1 cellular context compared by ENCODE assay signal in the genomic region with DNA sequence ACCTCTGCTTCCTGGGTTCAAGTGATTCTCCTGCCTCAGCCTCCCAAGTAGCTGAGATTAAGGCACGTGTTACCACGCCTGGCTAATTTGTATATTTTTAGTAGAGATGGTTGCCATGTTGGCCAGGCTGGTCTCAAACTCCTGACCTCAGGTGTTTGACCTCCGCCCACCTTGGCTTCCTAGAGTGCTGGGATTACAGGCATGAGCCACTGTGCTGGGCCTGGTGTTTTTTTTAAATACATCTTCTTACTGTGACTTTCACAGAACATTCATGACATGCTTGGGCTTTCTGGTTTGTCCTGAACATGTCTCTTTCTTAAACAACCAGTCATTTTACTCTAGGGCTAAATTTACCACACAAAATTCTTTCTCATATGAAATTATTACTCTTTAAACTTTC.
TF ChIP-seq lines count a peak whose summit lies in the region.

No MANE protein-coding gene starts in this region.

TF ChIP-seq in HEK293, 187 proteins besides CTCF, POLR2A, EP300 and RAD21 (continued from another document and continues in another):
- TF ChIP-seq ZNF292 (tag by site-specific recombination; IDR thresholded peaks at IDR 0.05; ENCODE audit: borderline replicate concordance, low read depth) (no peak), ZBTB20 (tag by site-specific recombination; IDR thresholded peaks at IDR 0.05) (no peak), ZNF24 (tag by site-specific recombination; IDR thresholded peaks at IDR 0.05) (no peak), ZFP3 (tag by site-specific recombination; IDR thresholded peaks at IDR 0.05; ENCODE audit: low read depth) (no peak), ZNF610 (tag by site-specific recombination; IDR thresholded peaks at IDR 0.05; ENCODE audit: borderline replicate concordance) (0 out of 2 replicates have a peak, but pooled peaks have one; percentile 53), ZBTB11 (tag by site-specific recombination; conservative IDR thresholded peaks at IDR 0.05; ENCODE audit: low read depth) (no peak), BCL6B (tag by site-specific recombination; IDR thresholded peaks at IDR 0.05) (no peak), SP3 (tag by site-specific recombination; IDR thresholded peaks at IDR 0.05) (no peak), ZNF274 (IDR thresholded peaks at IDR 0.05; ENCODE audit: low read length) (no peak), ZNF274 (tag by site-specific recombination; IDR thresholded peaks at IDR 0.05; ENCODE audit: borderline replicate concordance) (no peak), ZNF645 (tag by site-specific recombination; IDR thresholded peaks at IDR 0.05) (no peak), GLIS2 (tag by site-specific recombination; IDR thresholded peaks at IDR 0.05) (no peak), ZNF473 (tag by site-specific recombination; IDR thresholded peaks at IDR 0.05) (no peak), ZNF223 (tag by site-specific recombination; IDR thresholded peaks at IDR 0.05) (no peak), ZNF23 (tag by site-specific recombination; IDR thresholded peaks at IDR 0.05; ENCODE audit: borderline replicate concordance) (no peak), EGR2 (tag by site-specific recombination; IDR thresholded peaks at IDR 0.05; ENCODE audit: low read depth) (no peak), ATF2 (tag by site-specific recombination; IDR thresholded peaks at IDR 0.05; ENCODE audit: low read depth) (no peak), ZNF341 (tag by site-specific recombination; IDR thresholded peaks at IDR 0.05; ENCODE audit: low read depth) (no peak), ZNF311 (tag by site-specific recombination; IDR thresholded peaks at IDR 0.05; ENCODE audit: borderline replicate concordance) (no peak), ZNF362 (tag by site-specific recombination; IDR thresholded peaks at IDR 0.05) (0 out of 2 replicates have a peak, but pooled peaks have one; percentile 59), ZNF530 (tag by site-specific recombination; IDR thresholded peaks at IDR 0.05; ENCODE audit: low read depth) (no peak), YY2 (tag by site-specific recombination; IDR thresholded peaks at IDR 0.05) (no peak), HOXD13 (CRISPR knock-in tag; IDR thresholded peaks at IDR 0.05; ENCODE audit: borderline replicate concordance) (no peak), OSR2 (tag by site-specific recombination; IDR thresholded peaks at IDR 0.05) (no peak), ZNF561 (tag by site-specific recombination; IDR thresholded peaks at IDR 0.05; ENCODE audit: borderline replicate concordance) (no peak), ZNF585B (tag by site-specific recombination; IDR thresholded peaks at IDR 0.05) (no peak), ZNF624 (tag by site-specific recombination; IDR thresholded peaks at IDR 0.05) (no peak), ZNF391 (tag by site-specific recombination; IDR thresholded peaks at IDR 0.05; ENCODE audit: borderline replicate concordance, low read depth) (no peak), ZNF416 (tag by site-specific recombination; IDR thresholded peaks at IDR 0.05) (no peak), ZNF214 (tag by site-specific recombination; IDR thresholded peaks at IDR 0.05; ENCODE audit: borderline replicate concordance) (no peak), REPIN1 (tag by site-specific recombination; IDR thresholded peaks at IDR 0.05; ENCODE audit: low read depth) (no peak), ZNF544 (tag by site-specific recombination; IDR thresholded peaks at IDR 0.05) (no peak), ZSCAN16 (tag by site-specific recombination; IDR thresholded peaks at IDR 0.05) (no peak), KLF9 (tag by site-specific recombination; IDR thresholded peaks at IDR 0.05; ENCODE audit: low read depth) (no peak), SCRT2 (tag by site-specific recombination; IDR thresholded peaks at IDR 0.05) (peak; percentile 76), ZNF169 (tag by site-specific recombination; IDR thresholded peaks at IDR 0.05) (no peak), ZNF19 (tag by site-specific recombination; IDR thresholded peaks at IDR 0.05; ENCODE audit: low read depth) (no peak), ZNF664 (tag by site-specific recombination; IDR thresholded peaks at IDR 0.05) (no peak), ZNF600 (tag by site-specific recombination; IDR thresholded peaks at IDR 0.05) (no peak), ZNF560 (tag by site-specific recombination; IDR thresholded peaks at IDR 0.05; ENCODE audit: borderline replicate concordance) (no peak), ZNF791 (tag by site-specific recombination; IDR thresholded peaks at IDR 0.05) (no peak), ZFP37 (tag by site-specific recombination; IDR thresholded peaks at IDR 0.05) (no peak), ZNF48 (tag by site-specific recombination; IDR thresholded peaks at IDR 0.05) (no peak), ZNF596 (tag by site-specific recombination; IDR thresholded peaks at IDR 0.05) (no peak), ZNF426 (tag by site-specific recombination; IDR thresholded peaks at IDR 0.05) (no peak), ZNF221 (tag by site-specific recombination; IDR thresholded peaks at IDR 0.05; ENCODE audit: borderline replicate concordance) (no peak), GLI2 (tag by site-specific recombination; IDR thresholded peaks at IDR 0.05; ENCODE audit: borderline replicate concordance, low read depth) (no peak)
- TF ChIP-seq, protein P1, sequence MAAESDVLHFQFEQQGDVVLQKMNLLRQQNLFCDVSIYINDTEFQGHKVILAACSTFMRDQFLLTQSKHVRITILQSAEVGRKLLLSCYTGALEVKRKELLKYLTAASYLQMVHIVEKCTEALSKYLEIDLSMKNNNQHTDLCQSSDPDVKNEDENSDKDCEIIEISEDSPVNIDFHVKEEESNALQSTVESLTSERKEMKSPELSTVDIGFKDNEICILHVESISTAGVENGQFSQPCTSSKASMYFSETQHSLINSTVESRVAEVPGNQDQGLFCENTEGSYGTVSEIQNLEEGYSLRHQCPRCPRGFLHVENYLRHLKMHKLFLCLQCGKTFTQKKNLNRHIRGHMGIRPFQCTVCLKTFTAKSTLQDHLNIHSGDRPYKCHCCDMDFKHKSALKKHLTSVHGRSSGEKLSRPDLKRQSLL (tag by site-specific recombination; IDR thresholded peaks at IDR 0.05): no peak
- TF ChIP-seq, protein P2, sequence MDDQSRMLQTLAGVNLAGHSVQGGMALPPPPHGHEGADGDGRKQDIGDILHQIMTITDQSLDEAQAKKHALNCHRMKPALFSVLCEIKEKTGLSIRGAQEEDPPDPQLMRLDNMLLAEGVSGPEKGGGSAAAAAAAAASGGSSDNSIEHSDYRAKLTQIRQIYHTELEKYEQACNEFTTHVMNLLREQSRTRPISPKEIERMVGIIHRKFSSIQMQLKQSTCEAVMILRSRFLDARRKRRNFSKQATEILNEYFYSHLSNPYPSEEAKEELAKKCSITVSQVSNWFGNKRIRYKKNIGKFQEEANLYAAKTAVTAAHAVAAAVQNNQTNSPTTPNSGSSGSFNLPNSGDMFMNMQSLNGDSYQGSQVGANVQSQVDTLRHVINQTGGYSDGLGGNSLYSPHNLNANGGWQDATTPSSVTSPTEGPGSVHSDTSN (CRISPR knock-in tag; IDR thresholded peaks at IDR 0.05): no peak
- TF ChIP-seq, protein P3, sequence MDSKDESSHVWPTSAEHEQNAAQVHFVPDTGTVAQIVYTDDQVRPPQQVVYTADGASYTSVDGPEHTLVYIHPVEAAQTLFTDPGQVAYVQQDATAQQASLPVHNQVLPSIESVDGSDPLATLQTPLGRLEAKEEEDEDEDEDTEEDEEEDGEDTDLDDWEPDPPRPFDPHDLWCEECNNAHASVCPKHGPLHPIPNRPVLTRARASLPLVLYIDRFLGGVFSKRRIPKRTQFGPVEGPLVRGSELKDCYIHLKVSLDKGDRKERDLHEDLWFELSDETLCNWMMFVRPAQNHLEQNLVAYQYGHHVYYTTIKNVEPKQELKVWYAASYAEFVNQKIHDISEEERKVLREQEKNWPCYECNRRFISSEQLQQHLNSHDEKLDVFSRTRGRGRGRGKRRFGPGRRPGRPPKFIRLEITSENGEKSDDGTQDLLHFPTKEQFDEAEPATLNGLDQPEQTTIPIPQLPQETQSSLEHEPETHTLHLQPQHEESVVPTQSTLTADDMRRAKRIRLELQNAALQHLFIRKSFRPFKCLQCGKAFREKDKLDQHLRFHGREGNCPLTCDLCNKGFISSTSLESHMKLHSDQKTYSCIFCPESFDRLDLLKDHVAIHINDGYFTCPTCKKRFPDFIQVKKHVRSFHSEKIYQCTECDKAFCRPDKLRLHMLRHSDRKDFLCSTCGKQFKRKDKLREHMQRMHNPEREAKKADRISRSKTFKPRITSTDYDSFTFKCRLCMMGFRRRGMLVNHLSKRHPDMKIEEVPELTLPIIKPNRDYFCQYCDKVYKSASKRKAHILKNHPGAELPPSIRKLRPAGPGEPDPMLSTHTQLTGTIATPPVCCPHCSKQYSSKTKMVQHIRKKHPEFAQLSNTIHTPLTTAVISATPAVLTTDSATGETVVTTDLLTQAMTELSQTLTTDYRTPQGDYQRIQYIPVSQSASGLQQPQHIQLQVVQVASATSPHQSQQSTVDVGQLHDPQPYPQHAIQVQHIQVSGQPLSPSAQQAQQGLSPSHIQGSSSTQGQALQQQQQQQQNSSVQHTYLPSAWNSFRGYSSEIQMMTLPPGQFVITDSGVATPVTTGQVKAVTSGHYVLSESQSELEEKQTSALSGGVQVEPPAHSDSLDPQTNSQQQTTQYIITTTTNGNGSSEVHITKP (tag by site-specific recombination; IDR thresholded peaks at IDR 0.05): no peak
- TF ChIP-seq, protein P4, sequence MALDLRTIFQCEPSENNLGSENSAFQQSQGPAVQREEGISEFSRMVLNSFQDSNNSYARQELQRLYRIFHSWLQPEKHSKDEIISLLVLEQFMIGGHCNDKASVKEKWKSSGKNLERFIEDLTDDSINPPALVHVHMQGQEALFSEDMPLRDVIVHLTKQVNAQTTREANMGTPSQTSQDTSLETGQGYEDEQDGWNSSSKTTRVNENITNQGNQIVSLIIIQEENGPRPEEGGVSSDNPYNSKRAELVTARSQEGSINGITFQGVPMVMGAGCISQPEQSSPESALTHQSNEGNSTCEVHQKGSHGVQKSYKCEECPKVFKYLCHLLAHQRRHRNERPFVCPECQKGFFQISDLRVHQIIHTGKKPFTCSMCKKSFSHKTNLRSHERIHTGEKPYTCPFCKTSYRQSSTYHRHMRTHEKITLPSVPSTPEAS (tag by site-specific recombination; IDR thresholded peaks at IDR 0.05): no peak
